ENCODE assay signal across 10 cellular contexts in genomic region chr12:23950775-23951391, GRCh38. TPM values are rescaled to one million over a fixed set of nuclear protein-coding genes. Genes with fewer than 3 reads are reported as not detected.
DNase-seq lines count a peak whose midpoint lies in the region; TF ChIP-seq lines count a peak whose summit lies in the region.
"Had no signal": no experiment of that assay in that cellular context is flagged by ENCODE, and none has a peak within 500 bp of the region (broad histone marks: within the 10 kb centered on the region; RNA-seq: fewer than 3 reads in every experiment).

No MANE protein-coding gene starts in this region.

- BruUV-seq in A673 (replicated peaks; lab: Mats Ljungman, UMichigan), result no TSS peak

- no peaks in the 10 kb centered on the region for H3K9me3 ChIP-seq in A673 (ENCODE audit: low read depth, low read length, poor library complexity, severe bottlenecking)

- no peak for TF ChIP-seq CTCF in A673 (conservative IDR thresholded peaks at IDR 0.05; ENCODE audit: low read depth, low read length)

- H3K27ac ChIP-seq in A673 (ENCODE audit: low read depth, low read length, poor library complexity, severe bottlenecking), result no peak overlapping the region

- H3K4me1 ChIP-seq in A673 (ENCODE audit: insufficient read depth, low read length, poor library complexity, severe bottlenecking), result peaks cover 6% of the 10 kb centered on the region

- CTCF ChIA-PET in A673 (lab: Charles Lee), result no interaction called here

- intact Hi-C loops in A673 (cut with micrococcal nuclease; ENCODE audit: unreplicated experiment), result no loop called here

- peak overlapping the region; percentile 44 for H3K4me3 ChIP-seq in A673 (ENCODE audit: low read depth, low read length, poor library complexity, severe bottlenecking)

- no peak for DNase-seq in A673 (ENCODE audit: low spot score)
- DNase-seq in NCI-H526 treated with DMSO at 0.1 percent for 48 hours (lab: John Stamatoyannopoulos, UW), result peak; percentile 45
- peak; percentile 3 for DNase-seq in fibroblast of gingiva (ENCODE audit: low read depth)
- peak; percentile 20 for DNase-seq in mucosa of gallbladder (ENCODE audit: low spot score)
- DNase-seq in iPS-NIHi7 (ENCODE audit: extremely low spot score), result no peak
- DNase-seq in NK-92 (lab: John Stamatoyannopoulos, UW; ENCODE audit: unreplicated experiment), result no peak
- no peak for DNase-seq in UCSD-AML1 (lab: John Stamatoyannopoulos, UW; ENCODE audit: unreplicated experiment)
- DNase-seq in T1000 (lab: John Stamatoyannopoulos, UW), result no peak
- DNase-seq: CD4-positive, CD25-positive, alpha-beta regulatory T cell; GOT3 had no signal

- no peaks in the 10 kb centered on the region for H3K27me3 ChIP-seq in A673 (replicated peaks; ENCODE audit: insufficient read depth, low read depth, low read length, poor library complexity)

- POLR2A ChIA-PET in A673 (lab: Charles Lee; ENCODE audit: low non-redundant PET), result no interaction called here

- no peaks in the 10 kb centered on the region for H3K36me3 ChIP-seq in A673 (ENCODE audit: insufficient read depth, low read length, poor library complexity, severe bottlenecking)

RNA-seq across cellular contexts. Expression of gene SOX5, which starts 1.4 kb away (rescaled TPM):
- total RNA-seq in A673 (2021) (11.9 and 16.5 TPM in 2 replicates), mucosa of gallbladder (15.0 TPM)
- total RNA-seq: CD4-positive, CD25-positive, alpha-beta regulatory T cell had no signal

Comparison
In these comparisons a context has a peak if more than half of its experiments do, and no peak if none do; other contexts are left out.
1. DNase-seq: peak in NCI-H526 treated with DMSO at 0.1 percent for 48 hours (single experiment), fibroblast of gingiva (single experiment) and mucosa of gallbladder (single experiment); none in A673 (single experiment), iPS-NIHi7 (single experiment), NK-92 (single experiment), UCSD-AML1 (single experiment) and T1000 (single experiment).